ENCODE assay signal across 17 cellular contexts in genomic region chr5:111211341-111211740, GRCh38. TPM values are rescaled to one million over a fixed set of nuclear protein-coding genes. Genes with fewer than 3 reads are reported as not detected.
DNase-seq lines count a peak whose midpoint lies in the region; ATAC-seq and FAIRE-seq lines count a peak whose summit lies in the region.
"Had no signal": no experiment of that assay in that cellular context is flagged by ENCODE, and none has a peak within 500 bp of the region (broad histone marks: within the 10 kb centered on the region; RNA-seq: fewer than 3 reads in every experiment).

No MANE protein-coding gene starts in this region.

- H3K4me3 ChIP-seq in CD4-positive, alpha-beta memory T cell (ENCODE audit: low read length in 2 of 2), result no peak overlapping the region
- H3K4me3 ChIP-seq: BLaER1 treated with 17β-estradiol and CSF1 and Interleukin-3, amounts not matched to agents 10 nM and 100 nM; PC-9; thoracic aorta had no signal

- peaks cover 18% of the 10 kb centered on the region for H3K4me1 ChIP-seq in CD4-positive, alpha-beta memory T cell (ENCODE audit: insufficient read depth, low read length)

- H3K36me3 ChIP-seq in CD4-positive, alpha-beta memory T cell (ENCODE audit: insufficient read depth, low read length), result no peaks in the 10 kb centered on the region
- H3K36me3 ChIP-seq: BLaER1 treated with 17β-estradiol and CSF1 and Interleukin-3, amounts not matched to agents 10 nM and 100 nM; thoracic aorta had no signal

- DNase-seq in CD4-positive, alpha-beta memory T cell, result no peak
- DNase-seq in RCC 7860 (ENCODE audit: low spot score) (no peak), Right ventricle myocardium superior (no peak), NCI-H2081 treated with DMSO at 0.1 percent for 48 hours (lab: John Stamatoyannopoulos, UW) (no peak)
- DNase-seq in activated CD4-positive, alpha-beta memory T cell treated with anti-CD3 and anti-CD28 coated beads, Interleukin-2, amount 10 ng/mL, durations not matched to agents 7 days and 5 days, result no peak
- DNase-seq: immature natural killer cell, NCI-H1930, PC-9, right cardiac atrium, T-helper 9 cell had no signal

- H3K9me3 ChIP-seq in CD4-positive, alpha-beta memory T cell (ENCODE audit: control insufficient read depth in 1 of 2, low read length in 2 of 2), result no peaks in the 10 kb centered on the region
- H3K9me3 ChIP-seq: thoracic aorta had no signal

- POLR2A ChIA-PET in CD4-positive, alpha-beta memory T cell (lab: Charles Lee; ENCODE audit: partially characterized antibody), result interaction anchor here (1.3 to 4.1 kb wide), 2 partner anchors 12 to 27 kb away, joined by 3 to 31 read pairs; partner anchors contain the start of gene CAMK4
- POLR2A ChIA-PET in activated CD4-positive, alpha-beta memory T cell treated with anti-CD3 and anti-CD28 coated beads, Interleukin-2, amount 10 ng/mL, durations not matched to agents 7 days and 5 days (lab: Charles Lee), result interaction anchor here (0.6 to 1.6 kb wide), 2 partner anchors 12 to 27 kb away, joined by 3 read pairs; no protein-coding TSS in a partner anchor

- intact Hi-C loops in CD4-positive, alpha-beta memory T cell (cut with micrococcal nuclease), result no loop called here
- intact Hi-C loops in Right ventricle myocardium superior (cut with DNase I), result no loop called here

- no peaks in the 10 kb centered on the region for H3K27me3 Mint-ChIP-seq in CD4-positive, alpha-beta memory T cell
- peaks cover 9% of the 10 kb centered on the region for H3K27me3 Mint-ChIP-seq in activated CD4-positive, alpha-beta memory T cell treated with anti-CD3 and anti-CD28 coated beads, Interleukin-2, amount 10 ng/mL, durations not matched to agents 7 days and 5 days
- H3K27me3 Mint-ChIP-seq: central memory CD8-positive, alpha-beta T cell had no signal

- H3K27me3 ChIP-seq in CD4-positive, alpha-beta memory T cell (ENCODE audit: insufficient read depth, low read length), result no peaks in the 10 kb centered on the region
- H3K27me3 ChIP-seq: BLaER1 treated with 17β-estradiol and CSF1 and Interleukin-3, amounts not matched to agents 10 nM and 100 nM had no signal

- no peak for FAIRE-seq in RCC 7860 (lab: Jason Lieb, UNC)

- no peaks in the 10 kb centered on the region for H3K36me3 Mint-ChIP-seq in CD4-positive, alpha-beta memory T cell
- H3K36me3 Mint-ChIP-seq in activated CD4-positive, alpha-beta memory T cell treated with anti-CD3 and anti-CD28 coated beads, Interleukin-2, amount 10 ng/mL, durations not matched to agents 7 days and 5 days (ENCODE audit: low read depth), result peaks cover 5% of the 10 kb centered on the region
- H3K36me3 Mint-ChIP-seq: IgD-negative memory B cell, immature natural killer cell had no signal

- CTCF ChIA-PET in CD4-positive, alpha-beta memory T cell (lab: Charles Lee; ENCODE audit: partially characterized antibody), result interaction anchor here (0.9 to 3.1 kb wide), 4 partner anchors 10 to 68 kb away, joined by 3 to 14 read pairs (median 5); partner anchors contain the start of gene CAMK4
- CTCF ChIA-PET in activated CD4-positive, alpha-beta memory T cell treated with anti-CD3 and anti-CD28 coated beads, Interleukin-2, amount 10 ng/mL, durations not matched to agents 7 days and 5 days (lab: Charles Lee), result interaction anchor here (0.7 to 1.3 kb wide), 2 partner anchors 12 to 103 kb away, joined by 3 read pairs; no protein-coding TSS in a partner anchor

- peaks cover 5 to 15% (median 5%) of the 10 kb centered on the region in 4 donors for H3K4me1 Mint-ChIP-seq in CD4-positive, alpha-beta memory T cell
- H3K4me1 Mint-ChIP-seq in activated CD4-positive, alpha-beta memory T cell treated with anti-CD3 and anti-CD28 coated beads, Interleukin-2, amount 10 ng/mL, durations not matched to agents 7 days and 5 days, result peaks cover 6% of the 10 kb centered on the region
- H3K4me1 Mint-ChIP-seq: immature natural killer cell had no signal

- no peak overlapping the region for H3K27ac Mint-ChIP-seq in CD4-positive, alpha-beta memory T cell
- H3K27ac Mint-ChIP-seq in activated CD4-positive, alpha-beta memory T cell treated with anti-CD3 and anti-CD28 coated beads, Interleukin-2, amount 10 ng/mL, durations not matched to agents 7 days and 5 days, result no peak overlapping the region
- H3K27ac Mint-ChIP-seq: IgD-negative memory B cell, immature natural killer cell had no signal

- peaks cover 0 to 5% (median 2%) of the 10 kb centered on the region in 8 donors for H3K9me3 Mint-ChIP-seq in CD4-positive, alpha-beta memory T cell
- peaks cover 6% of the 10 kb centered on the region for H3K9me3 Mint-ChIP-seq in activated CD4-positive, alpha-beta memory T cell treated with anti-CD3 and anti-CD28 coated beads, Interleukin-2, amount 10 ng/mL, durations not matched to agents 7 days and 5 days
- H3K9me3 Mint-ChIP-seq: central memory CD8-positive, alpha-beta T cell had no signal

- H3K27ac ChIP-seq in CD4-positive, alpha-beta memory T cell (ENCODE audit: low read depth, low read length), result no peak overlapping the region
- H3K27ac ChIP-seq: BLaER1 treated with 17β-estradiol and CSF1 and Interleukin-3, amounts not matched to agents 10 nM and 100 nM; PC-9; thoracic aorta had no signal

- peak overlapping the region in 7 of 8 donors; percentile 17 to 59 (median 35) for H3K4me3 Mint-ChIP-seq in CD4-positive, alpha-beta memory T cell
- H3K4me3 Mint-ChIP-seq in activated CD4-positive, alpha-beta memory T cell treated with anti-CD3 and anti-CD28 coated beads, Interleukin-2, amount 10 ng/mL, durations not matched to agents 7 days and 5 days, result no peak overlapping the region
- H3K4me3 Mint-ChIP-seq: central memory CD8-positive, alpha-beta T cell; immature natural killer cell had no signal

- ATAC-seq in GM18873 (IDR thresholded peaks at IDR 0.05; ENCODE audit: low FRiP score, unreplicated experiment), result peak; percentile 80
- ATAC-seq in GM21825 (IDR thresholded peaks at IDR 0.05; ENCODE audit: unreplicated experiment), result peak; percentile 91
- ATAC-seq in HG03442 (IDR thresholded peaks at IDR 0.05; ENCODE audit: unreplicated experiment), result peak; percentile 95
- ATAC-seq in Right ventricle myocardium superior (ENCODE audit: poor library complexity), result no peak
- ATAC-seq: right cardiac atrium had no signal

RNA-seq across cellular contexts. Expression of gene CAMK4, which starts 12.8 kb away (rescaled TPM):
- total RNA-seq in CD4-positive, alpha-beta memory T cell, result 100 to 1,000 TPM; 243 to 257 TPM
- polyA plus RNA-seq in CD4-positive, alpha-beta memory T cell, result 10 to 100 TPM; 84.3 to 86.9 TPM
- total RNA-seq in activated CD4-positive, alpha-beta memory T cell treated with anti-CD3 and anti-CD28 coated beads, Interleukin-2, amount 10 ng/mL, durations not matched to agents 7 days and 5 days, result 10 to 100 TPM; 59.5 to 66.1 TPM
- total RNA-seq in Right ventricle myocardium superior, result 0.16 TPM
- total RNA-seq: PC-9 had no signal

Comparison
In these comparisons a context has a peak if more than half of its experiments do, and no peak if none do; other contexts are left out.
1. RNA of gene CAMK4, which starts 12.8 kb away (total RNA-seq): 243 to 257 TPM in CD4-positive, alpha-beta memory T cell and 59.5 to 66.1 TPM in activated CD4-positive, alpha-beta memory T cell treated with anti-CD3 and anti-CD28 coated beads, Interleukin-2, amount 10 ng/mL, durations not matched to agents 7 days and 5 days; 0.16 TPM in Right ventricle myocardium superior (single experiment); every median in the first group is over 10 times any median in the second.